9 cellular contexts compared by ENCODE assay signal in the genomic region with DNA sequence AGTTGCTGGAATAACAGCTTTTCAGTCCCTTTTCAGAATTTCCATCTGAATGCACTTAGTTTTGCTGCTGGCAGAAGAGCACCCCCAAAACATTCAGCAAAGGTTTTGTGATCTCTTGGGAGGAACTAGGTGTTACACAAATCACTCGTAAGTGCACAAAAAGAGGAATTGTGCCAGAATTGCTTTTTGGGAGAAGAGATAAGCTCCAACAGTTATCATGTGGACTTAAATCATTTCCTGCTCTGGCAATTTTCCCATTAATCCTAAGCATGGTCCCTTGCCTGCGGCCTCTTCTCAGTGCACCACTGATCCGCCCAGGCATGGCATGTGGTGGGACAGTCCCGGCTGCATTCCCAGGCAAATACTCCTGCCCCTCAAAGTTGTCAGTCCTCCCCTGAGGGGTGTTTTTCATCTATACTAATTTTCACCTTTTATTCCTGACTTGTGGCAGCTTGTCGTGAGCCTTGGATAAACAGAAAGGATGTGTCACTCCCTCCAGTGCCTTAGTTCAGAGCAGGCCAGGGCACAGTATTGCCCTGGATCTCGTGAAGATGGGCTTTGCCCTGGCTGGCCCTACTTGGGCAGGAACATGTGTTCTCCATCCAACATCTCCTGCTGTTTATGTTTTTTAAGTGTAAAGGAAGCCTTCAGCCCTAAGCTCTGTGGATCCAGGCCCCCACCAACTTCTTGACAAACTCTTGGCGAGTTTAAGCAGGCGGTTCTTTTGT. TPM values are rescaled to one million over a fixed set of nuclear protein-coding genes. Genes with fewer than 3 reads are reported as not detected.
DNase-seq lines count a peak whose midpoint lies in the region; ATAC-seq, FAIRE-seq and TF ChIP-seq lines count a peak whose summit lies in the region.
"Had no signal": no experiment of that assay in that cellular context is flagged by ENCODE, and none has a peak within 500 bp of the region (broad histone marks: within the 10 kb centered on the region; RNA-seq: fewer than 3 reads in every experiment).

No MANE protein-coding gene starts in this region.

- H3K9me3 Mint-ChIP-seq in T-cell: no peaks in the 10 kb centered on the region
- no peaks in the 10 kb centered on the region for H3K9me3 Mint-ChIP-seq in stimulated activated memory B cell treated with anti-CD40 and anti-IgM and Interleukin-4, amounts not matched to agents 10 μg/mL and 1 μg/mL and 100 μg/mL, for 72 hours

- H3K27ac Mint-ChIP-seq in T-cell: no peak overlapping the region
- no peak overlapping the region for H3K27ac Mint-ChIP-seq in stimulated activated memory B cell treated with anti-CD40 and anti-IgM and Interleukin-4, amounts not matched to agents 10 μg/mL and 1 μg/mL and 100 μg/mL, for 72 hours

- H3K27me3 ChIP-seq in left lung (no peaks in the 10 kb centered on the region), tibial artery (no peaks in the 10 kb centered on the region)

- FAIRE-seq in HTR-8/SVneo (lab: Jason Lieb, UNC): peak; percentile 62

- H3K4me1 ChIP-seq in left lung (peaks cover 26 to 56% of the 10 kb centered on the region in 2 donors), tibial artery (peaks cover 0 to 80% (median 56%) of the 10 kb centered on the region in 4 donors)

- H3K4me3 Mint-ChIP-seq in T-cell: no peak overlapping the region
- H3K4me3 Mint-ChIP-seq in stimulated activated memory B cell treated with anti-CD40 and anti-IgM and Interleukin-4, amounts not matched to agents 10 μg/mL and 1 μg/mL and 100 μg/mL, for 72 hours: no peak overlapping the region

- peak; percentile 61 for DNase-seq in HTR-8/SVneo (ENCODE audit: insufficient read length, low spot score)
- DNase-seq in cerebellar cortex (ENCODE audit: low spot score): peak; percentile 68
- peak; percentile 53 to 58 for DNase-seq in left lung
- no peak for DNase-seq in tibial artery
- no peak for DNase-seq in NCI-H345 treated with DMSO at 0.1 percent for 48 hours (lab: John Stamatoyannopoulos, UW; ENCODE audit: unreplicated experiment)
- no peak for DNase-seq in T-cell
- DNase-seq: NCI-H1105 had no signal

- H3K36me3 Mint-ChIP-seq in T-cell: no peaks in the 10 kb centered on the region
- H3K36me3 Mint-ChIP-seq in stimulated activated memory B cell treated with anti-CD40 and anti-IgM and Interleukin-4, amounts not matched to agents 10 μg/mL and 1 μg/mL and 100 μg/mL, for 72 hours: no peaks in the 10 kb centered on the region

- TF ChIP-seq CTCF in left lung (IDR thresholded peaks at IDR 0.05): no peak
- no peak for TF ChIP-seq CTCF in tibial artery (IDR thresholded peaks at IDR 0.05)

- H3K4me3 ChIP-seq in left lung (no peak overlapping the region), tibial artery (no peak overlapping the region)

- peaks cover 0 to 6% (median 0%) of the 10 kb centered on the region in 3 donors for H3K4me1 Mint-ChIP-seq in T-cell
- no peaks in the 10 kb centered on the region for H3K4me1 Mint-ChIP-seq in stimulated activated memory B cell treated with anti-CD40 and anti-IgM and Interleukin-4, amounts not matched to agents 10 μg/mL and 1 μg/mL and 100 μg/mL, for 72 hours

- H3K36me3 ChIP-seq in left lung (no peaks in the 10 kb centered on the region), tibial artery (no peaks in the 10 kb centered on the region)

- H3K9me3 ChIP-seq in left lung (no peaks in the 10 kb centered on the region), tibial artery (no peaks in the 10 kb centered on the region)

- ATAC-seq in left lung: peak; percentile 70
- ATAC-seq in GM21515 (IDR thresholded peaks at IDR 0.05; ENCODE audit: unreplicated experiment): no peak
- no peak for ATAC-seq in T-cell (replicated peaks in 1 of 4)
- no peak for ATAC-seq in stimulated activated memory B cell treated with anti-CD40 and anti-IgM and Interleukin-4, amounts not matched to agents 10 μg/mL and 1 μg/mL and 100 μg/mL, for 72 hours

- POLR2A ChIA-PET in T-cell (lab: Charles Lee): no interaction called here

- CTCF ChIA-PET in T-cell (lab: Charles Lee): no interaction called here

- intact Hi-C loops in left lung (cut with DNase I) (no loop called here), tibial artery (cut with DNase I; ENCODE audit: low total_unique reads) (no loop called here)

- peak overlapping the region; percentile 43 to 54 for H3K27ac ChIP-seq in left lung
- H3K27ac ChIP-seq in tibial artery: peak overlapping the region; percentile 60 to 61

- peaks cover 0 to 3% of the 10 kb centered on the region in 2 donors for H3K27me3 Mint-ChIP-seq in T-cell
- peaks cover 18% of the 10 kb centered on the region for H3K27me3 Mint-ChIP-seq in stimulated activated memory B cell treated with anti-CD40 and anti-IgM and Interleukin-4, amounts not matched to agents 10 μg/mL and 1 μg/mL and 100 μg/mL, for 72 hours

RNA-seq across cellular contexts. Expression of gene VILL, which starts 44.6 kb away (rescaled TPM):
- total RNA-seq in left lung: 10 to 100 TPM; 29.0 to 36.9 TPM
- total RNA-seq in T-cell: 10 to 100 TPM; 26.6 to 44.6 (median 42.1) TPM

Comparison
In these comparisons a context has a peak if more than half of its experiments do, and no peak if none do; other contexts are left out.
1. DNase-seq: peak in HTR-8/SVneo (single experiment), cerebellar cortex (single experiment) and left lung (2 of 2); none in tibial artery (0 of 2), NCI-H345 treated with DMSO at 0.1 percent for 48 hours (single experiment) and T-cell (0 of 34).